ENCODE assay signal across 16 cellular contexts in the genomic region with DNA sequence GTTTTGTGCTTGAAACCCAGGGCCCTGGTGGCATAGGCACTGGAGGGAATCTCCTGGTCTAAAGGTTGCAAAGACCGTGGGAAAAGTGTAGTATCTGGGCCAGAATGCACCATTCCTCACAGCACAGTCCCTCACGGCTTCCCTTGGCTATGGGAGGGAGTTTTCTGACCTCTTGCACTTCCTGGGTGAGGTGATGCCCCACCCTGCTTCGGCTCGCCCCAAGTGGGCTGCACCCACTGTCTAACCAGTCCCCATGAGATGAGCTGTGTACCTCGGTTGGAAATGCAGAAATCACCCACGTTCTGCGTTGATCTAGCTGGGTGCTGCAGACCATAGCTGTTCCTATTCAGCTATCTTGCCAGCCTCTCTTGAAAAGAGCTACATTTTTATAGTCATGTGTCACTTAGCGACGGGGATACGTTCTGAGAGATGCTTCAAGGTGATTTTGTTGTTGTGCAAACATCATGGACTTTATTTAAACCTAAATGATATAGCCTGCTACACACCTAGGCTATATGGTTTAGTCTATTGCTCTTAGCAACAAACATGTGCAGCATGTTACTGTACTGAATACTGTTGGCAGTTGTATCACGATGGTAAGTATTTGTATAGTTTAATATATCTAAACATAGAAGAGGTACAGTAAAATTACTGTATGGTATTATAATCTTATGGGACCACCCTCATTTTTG.
DNase-seq lines count a peak whose midpoint lies in the region; ATAC-seq and TF ChIP-seq lines count a peak whose summit lies in the region.
"Had no signal": no experiment of that assay in that cellular context is flagged by ENCODE, and none has a peak within 500 bp of the region (broad histone marks: within the 10 kb centered on the region; RNA-seq: fewer than 3 reads in every experiment).

No MANE protein-coding gene starts in this region.

- peak; percentile 35 for DNase-seq in natural killer cell
- no peak for DNase-seq in natural killer cell treated with Interleukin-12 subunit alpha and Interleukin-12 subunit beta and Interleukin-15 and Interleukin-18, amount 100 ng/mL, for 72 hours (ENCODE audit: low spot score)
- DNase-seq in SW480 (ENCODE audit: low spot score): peak; percentile 71
- DNase-seq in mucosa of descending colon: peak; percentile 44 to 64 (median 51)
- DNase-seq in DMS79 (lab: John Stamatoyannopoulos, UW): no peak
- no peak for DNase-seq in globus pallidus (ENCODE audit: low spot score)
- no peak for DNase-seq in hypothalamus (lab: John Stamatoyannopoulos, UW)
- DNase-seq: Caco-2, GOT3, KBM-7, NCI-H1436 treated with DMSO at 0.1 percent for 48 hours, NCI-H2081, NCI-H226, NCI-H69, PC-3 had no signal

- TF ChIP-seq CTCF in natural killer cell (IDR thresholded peaks at IDR 0.05) (no peak), mucosa of descending colon (IDR thresholded peaks at IDR 0.05) (no peak)

- H3K9me3 ChIP-seq in mucosa of descending colon: peaks cover 11% of the 10 kb centered on the region

- no peak overlapping the region for H3K4me3 ChIP-seq in mucosa of descending colon

- H3K27me3 Mint-ChIP-seq in natural killer cell (ENCODE audit: low read depth in 2 of 2): no peaks in the 10 kb centered on the region
- H3K27me3 Mint-ChIP-seq in natural killer cell treated with Interleukin-12 subunit alpha and Interleukin-12 subunit beta and Interleukin-15 and Interleukin-18, amount 100 ng/mL, for 72 hours: no peaks in the 10 kb centered on the region

- ATAC-seq in natural killer cell (peak; percentile 62 to 76 (median 71)), mucosa of descending colon (peak; percentile 73), HG02973 (IDR thresholded peaks at IDR 0.05; ENCODE audit: unreplicated experiment) (no peak)
- no peak for ATAC-seq in natural killer cell treated with Interleukin-12 subunit alpha and Interleukin-12 subunit beta and Interleukin-15 and Interleukin-18, amount 100 ng/mL, for 72 hours
- ATAC-seq: PC-3 had no signal

- H3K9me3 Mint-ChIP-seq in natural killer cell: peaks cover 9 to 14% of the 10 kb centered on the region in 2 donors
- H3K9me3 Mint-ChIP-seq in natural killer cell treated with Interleukin-12 subunit alpha and Interleukin-12 subunit beta and Interleukin-15 and Interleukin-18, amount 100 ng/mL, for 72 hours: peaks cover 4% of the 10 kb centered on the region

- peak overlapping the region; percentile 34 to 86 for H3K27ac Mint-ChIP-seq in natural killer cell
- no peak overlapping the region for H3K27ac Mint-ChIP-seq in natural killer cell treated with Interleukin-12 subunit alpha and Interleukin-12 subunit beta and Interleukin-15 and Interleukin-18, amount 100 ng/mL, for 72 hours

- no peaks in the 10 kb centered on the region for H3K4me1 ChIP-seq in mucosa of descending colon (ENCODE audit: low read depth)

- peaks cover 12% of the 10 kb centered on the region for H3K36me3 Mint-ChIP-seq in natural killer cell
- H3K36me3 Mint-ChIP-seq in natural killer cell treated with Interleukin-12 subunit alpha and Interleukin-12 subunit beta and Interleukin-15 and Interleukin-18, amount 100 ng/mL, for 72 hours: peaks cover 12% of the 10 kb centered on the region

- peak overlapping the region; percentile 66 for H3K4me3 Mint-ChIP-seq in natural killer cell
- no peak overlapping the region for H3K4me3 Mint-ChIP-seq in natural killer cell treated with Interleukin-12 subunit alpha and Interleukin-12 subunit beta and Interleukin-15 and Interleukin-18, amount 100 ng/mL, for 72 hours

- intact Hi-C loops in natural killer cell (cut with micrococcal nuclease) (no loop called here), mucosa of descending colon (cut with DNase I, micrococcal nuclease) (no loop called here)

- H3K4me1 Mint-ChIP-seq in natural killer cell: peaks cover 13 to 17% of the 10 kb centered on the region in 2 donors
- peaks cover 0 to 3% of the 10 kb centered on the region in 2 donors for H3K4me1 Mint-ChIP-seq in natural killer cell treated with Interleukin-12 subunit alpha and Interleukin-12 subunit beta and Interleukin-15 and Interleukin-18, amount 100 ng/mL, for 72 hours (ENCODE audit: low read depth in 2 of 2)

- H3K36me3 ChIP-seq in mucosa of descending colon (ENCODE audit: low read depth): no peaks in the 10 kb centered on the region

Comparison
In these comparisons a context has a peak if more than half of its experiments do, and no peak if none do; other contexts are left out.
1. ATAC-seq: peak in natural killer cell (3 of 3) and mucosa of descending colon (single experiment); none in natural killer cell treated with Interleukin-12 subunit alpha and Interleukin-12 subunit beta and Interleukin-15 and Interleukin-18, amount 100 ng/mL, for 72 hours (0 of 2) and HG02973 (single experiment).
2. DNase-seq: peak in natural killer cell (single experiment), SW480 (single experiment) and mucosa of descending colon (3 of 3); none in natural killer cell treated with Interleukin-12 subunit alpha and Interleukin-12 subunit beta and Interleukin-15 and Interleukin-18, amount 100 ng/mL, for 72 hours (single experiment), DMS79 (single experiment), globus pallidus (single experiment) and hypothalamus (0 of 51).
3. H3K27ac Mint-ChIP-seq: peak in natural killer cell (2 of 2); none in natural killer cell treated with Interleukin-12 subunit alpha and Interleukin-12 subunit beta and Interleukin-15 and Interleukin-18, amount 100 ng/mL, for 72 hours (0 of 2).